1 cellular context compared by ENCODE assay signal in the genomic region with DNA sequence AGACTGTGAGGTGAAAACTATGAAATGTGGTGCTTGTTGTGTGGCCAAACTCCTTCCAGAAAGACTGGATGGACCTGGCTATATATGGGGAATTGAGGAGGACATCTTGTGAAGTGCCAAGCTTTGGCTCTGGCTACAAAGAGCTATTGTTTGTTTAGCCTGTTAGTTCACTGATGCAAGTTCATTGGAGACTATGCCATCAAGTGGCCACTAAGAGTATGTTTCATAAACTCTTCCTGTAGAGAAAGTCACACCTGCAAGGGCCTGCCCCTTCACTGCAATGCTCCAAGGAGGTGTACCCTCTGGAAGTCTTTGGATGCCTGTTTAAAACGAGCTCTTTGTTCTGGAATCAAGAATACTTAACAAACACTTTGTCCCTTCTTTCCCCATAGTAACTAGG.
TF ChIP-seq lines count a peak whose summit lies in the region.

No MANE protein-coding gene starts in this region.

TF ChIP-seq in GM23338, 12 proteins besides CTCF, POLR2A, EP300 and RAD21 (continued from another document):
- TF ChIP-seq, protein P1, sequence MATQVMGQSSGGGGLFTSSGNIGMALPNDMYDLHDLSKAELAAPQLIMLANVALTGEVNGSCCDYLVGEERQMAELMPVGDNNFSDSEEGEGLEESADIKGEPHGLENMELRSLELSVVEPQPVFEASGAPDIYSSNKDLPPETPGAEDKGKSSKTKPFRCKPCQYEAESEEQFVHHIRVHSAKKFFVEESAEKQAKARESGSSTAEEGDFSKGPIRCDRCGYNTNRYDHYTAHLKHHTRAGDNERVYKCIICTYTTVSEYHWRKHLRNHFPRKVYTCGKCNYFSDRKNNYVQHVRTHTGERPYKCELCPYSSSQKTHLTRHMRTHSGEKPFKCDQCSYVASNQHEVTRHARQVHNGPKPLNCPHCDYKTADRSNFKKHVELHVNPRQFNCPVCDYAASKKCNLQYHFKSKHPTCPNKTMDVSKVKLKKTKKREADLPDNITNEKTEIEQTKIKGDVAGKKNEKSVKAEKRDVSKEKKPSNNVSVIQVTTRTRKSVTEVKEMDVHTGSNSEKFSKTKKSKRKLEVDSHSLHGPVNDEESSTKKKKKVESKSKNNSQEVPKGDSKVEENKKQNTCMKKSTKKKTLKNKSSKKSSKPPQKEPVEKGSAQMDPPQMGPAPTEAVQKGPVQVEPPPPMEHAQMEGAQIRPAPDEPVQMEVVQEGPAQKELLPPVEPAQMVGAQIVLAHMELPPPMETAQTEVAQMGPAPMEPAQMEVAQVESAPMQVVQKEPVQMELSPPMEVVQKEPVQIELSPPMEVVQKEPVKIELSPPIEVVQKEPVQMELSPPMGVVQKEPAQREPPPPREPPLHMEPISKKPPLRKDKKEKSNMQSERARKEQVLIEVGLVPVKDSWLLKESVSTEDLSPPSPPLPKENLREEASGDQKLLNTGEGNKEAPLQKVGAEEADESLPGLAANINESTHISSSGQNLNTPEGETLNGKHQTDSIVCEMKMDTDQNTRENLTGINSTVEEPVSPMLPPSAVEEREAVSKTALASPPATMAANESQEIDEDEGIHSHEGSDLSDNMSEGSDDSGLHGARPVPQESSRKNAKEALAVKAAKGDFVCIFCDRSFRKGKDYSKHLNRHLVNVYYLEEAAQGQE (IDR thresholded peaks at IDR 0.05; ENCODE audit: unreplicated experiment) = no peak
TF ChIP-seq in GM23338: peak in this region for 0.
